ENCODE assay signal across 1 cellular context in genomic region chr17:41772586-41773189, GRCh38.
A peak's percentile ranks its signal among the peaks of the same experiment; 100 is the strongest.
TF ChIP-seq lines count a peak whose summit lies in the region.

No MANE protein-coding gene starts in this region.

TF ChIP-seq in HepG2, 621 proteins besides CTCF, POLR2A, EP300 and RAD21 (continued from another document and continues in another):
- TF ChIP-seq HIC2 (CRISPR knock-in tag; IDR thresholded peaks at IDR 0.05; ENCODE audit: low read depth) (peak; percentile 60; the same call in 1 of the 2 replicates), ZNF766 (CRISPR knock-in tag; IDR thresholded peaks at IDR 0.05; ENCODE audit: borderline replicate concordance) (no peak), SRF (IDR thresholded peaks at IDR 0.05; ENCODE audit: low read depth, low read length) (peak; percentile 48; the same call in 1 of the 2 replicates), TMF1 (CRISPR knock-in tag; IDR thresholded peaks at IDR 0.05; ENCODE audit: low read depth) (no peak), ZNF10 (CRISPR knock-in tag; IDR thresholded peaks at IDR 0.05; ENCODE audit: borderline replicate concordance, low read depth) (no peak), ZNF737 (CRISPR knock-in tag; IDR thresholded peaks at IDR 0.05; ENCODE audit: borderline replicate concordance) (no peak), ZNF616 (CRISPR knock-in tag; IDR thresholded peaks at IDR 0.05; ENCODE audit: low read depth) (peak; percentile 40; the same call in 1 of the 2 replicates), TOE1 (CRISPR knock-in tag; IDR thresholded peaks at IDR 0.05) (peak; percentile 71; the same call in 1 of the 2 replicates), SAFB2 (CRISPR knock-in tag; IDR thresholded peaks at IDR 0.05; ENCODE audit: borderline replicate concordance, low read depth) (no peak; the same call in 1 of the 2 replicates), ZNF891 (CRISPR knock-in tag; IDR thresholded peaks at IDR 0.05) (peak; percentile 56; the same call in 1 of the 2 replicates), KDM3A (CRISPR knock-in tag; IDR thresholded peaks at IDR 0.05; ENCODE audit: low read depth) (peak; percentile 37), ZNF260 (CRISPR knock-in tag; IDR thresholded peaks at IDR 0.05; ENCODE audit: borderline replicate concordance, low read depth) (no peak), CBX2 (IDR thresholded peaks at IDR 0.05; ENCODE audit: low read depth, low read length) (no peak), CBX2 (CRISPR knock-in tag; IDR thresholded peaks at IDR 0.05; ENCODE audit: low read depth) (no peak), ASH2L (IDR thresholded peaks at IDR 0.05; ENCODE audit: insufficient read length, low read depth, low read length) (peak; percentile 82), ZNF574 (CRISPR knock-in tag; IDR thresholded peaks at IDR 0.05) (peak; percentile 54; the same call in 1 of the 2 replicates), ZSCAN25 (CRISPR knock-in tag; IDR thresholded peaks at IDR 0.05) (peak; percentile 86), ZNF280D (CRISPR knock-in tag; IDR thresholded peaks at IDR 0.05) (peak; percentile 91; the same call in 1 of the 2 replicates), THAP11 (CRISPR knock-in tag; IDR thresholded peaks at IDR 0.05) (0 out of 2 replicates have a peak, but pooled peaks have one; percentile 53), E2F5 (CRISPR knock-in tag; conservative IDR thresholded peaks at IDR 0.05) (no peak), SIX1 (CRISPR knock-in tag; IDR thresholded peaks at IDR 0.05; ENCODE audit: borderline replicate concordance) (no peak), ATF7 (IDR thresholded peaks at IDR 0.05) (no peak), ATF7 (CRISPR knock-in tag; IDR thresholded peaks at IDR 0.05) (peak; percentile 62; the same call in 1 of the 2 replicates), AHR (CRISPR knock-in tag; IDR thresholded peaks at IDR 0.05) (no peak), RXRB (CRISPR knock-in tag; IDR thresholded peaks at IDR 0.05; ENCODE audit: borderline replicate concordance) (peak; percentile 86), ZNF792 (CRISPR knock-in tag; IDR thresholded peaks at IDR 0.05) (no peak), DRAP1 (CRISPR knock-in tag; IDR thresholded peaks at IDR 0.05) (0 out of 2 replicates have a peak, but pooled peaks have one; percentile 23), ZNF597 (CRISPR knock-in tag; IDR thresholded peaks at IDR 0.05) (no peak), ZBTB44 (CRISPR knock-in tag; IDR thresholded peaks at IDR 0.05) (no peak), NFAT5 (CRISPR knock-in tag; IDR thresholded peaks at IDR 0.05) (peak; percentile 63; the same call in 1 of the 2 replicates), MEIS1 (CRISPR knock-in tag; IDR thresholded peaks at IDR 0.05; ENCODE audit: borderline replicate concordance) (0 out of 2 replicates have a peak, but pooled peaks have one; percentile 76), ZNF512 (CRISPR knock-in tag; IDR thresholded peaks at IDR 0.05) (no peak), ZNF883 (CRISPR knock-in tag; IDR thresholded peaks at IDR 0.05; ENCODE audit: not compliant biosample characterization) (peak; percentile 75), ZKSCAN5 (CRISPR knock-in tag; IDR thresholded peaks at IDR 0.05) (peak; percentile 87), ZNF572 (CRISPR knock-in tag; IDR thresholded peaks at IDR 0.05) (0 out of 2 replicates have a peak, but pooled peaks have one; percentile 50), FOXK1 (CRISPR knock-in tag; IDR thresholded peaks at IDR 0.05; ENCODE audit: borderline replicate concordance, low read depth) (0 out of 2 replicates have a peak, but pooled peaks have one; percentile 9), HDAC2 (CRISPR knock-in tag; IDR thresholded peaks at IDR 0.05) (peak; percentile 73), ZNF550 (CRISPR knock-in tag; IDR thresholded peaks at IDR 0.05; ENCODE audit: borderline replicate concordance) (no peak), HMGA1 (CRISPR knock-in tag; conservative IDR thresholded peaks at IDR 0.05) (no peak), EEA1 (CRISPR knock-in tag; IDR thresholded peaks at IDR 0.05; ENCODE audit: borderline replicate concordance) (no peak; the same call in 1 of the 2 replicates), GLMP (CRISPR knock-in tag; IDR thresholded peaks at IDR 0.05; ENCODE audit: borderline replicate concordance) (no peak)
